11 cellular contexts compared by ENCODE assay signal in the genomic region with DNA sequence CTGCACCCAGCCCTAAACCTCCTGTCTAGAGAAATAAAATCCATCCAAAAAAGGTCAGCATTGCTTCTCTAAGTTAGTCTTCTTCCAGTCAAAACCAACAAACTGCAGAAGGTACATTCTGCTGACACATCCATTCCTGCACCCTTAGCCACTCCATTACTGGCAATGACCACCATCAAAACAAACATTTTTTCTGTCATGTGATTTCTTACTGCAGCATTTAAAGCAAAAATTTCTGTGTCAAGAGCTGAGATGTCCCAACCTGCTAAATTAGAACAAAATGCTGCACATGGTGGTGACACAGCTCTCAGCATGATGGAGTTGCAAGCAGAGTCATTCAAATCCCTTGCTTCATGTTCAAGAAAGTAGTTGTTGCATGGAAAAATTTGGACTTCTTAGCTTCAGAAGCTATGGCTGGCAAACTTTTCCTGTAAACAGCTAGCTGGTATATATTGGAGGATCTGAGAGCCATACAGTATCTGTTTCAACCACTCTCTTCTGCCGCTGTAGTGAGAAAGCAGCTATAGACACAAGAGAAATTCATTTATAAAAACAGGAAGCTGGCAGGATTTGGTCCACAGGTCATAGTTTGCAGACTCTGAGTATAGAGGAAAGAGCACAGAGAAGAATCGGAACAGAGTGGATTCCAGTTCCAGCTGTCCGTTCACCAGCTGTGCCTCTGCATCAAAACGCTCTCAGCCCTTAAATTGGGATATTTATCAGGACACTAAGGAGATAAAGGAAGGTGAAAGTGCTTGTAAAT. TPM values are rescaled to one million over a fixed set of nuclear protein-coding genes. Genes with fewer than 3 reads are reported as not detected.
A peak's percentile ranks its signal among the peaks of the same experiment; 100 is the strongest.
DNase-seq lines count a peak whose midpoint lies in the region; ATAC-seq and TF ChIP-seq lines count a peak whose summit lies in the region.
"Had no signal": no experiment of that assay in that cellular context is flagged by ENCODE, and none has a peak within 500 bp of the region (broad histone marks: within the 10 kb centered on the region; RNA-seq: fewer than 3 reads in every experiment).

No MANE protein-coding gene starts in this region.

- peaks cover 6% of the 10 kb centered on the region for H3K36me3 Mint-ChIP-seq in chondrocyte (ENCODE audit: low read depth)

- no peaks in the 10 kb centered on the region for H3K27me3 ChIP-seq in spleen (replicated peaks in 1 of 7)
- H3K27me3 ChIP-seq: gastrocnemius medialis had no signal

- peaks cover 0 to 51% (median 12%) of the 10 kb centered on the region in 6 donors for H3K36me3 ChIP-seq in spleen
- H3K36me3 ChIP-seq: gastrocnemius medialis had no signal

- peak overlapping the region in 2 of 8 donors; percentile 14 to 50 for H3K4me3 ChIP-seq in spleen
- H3K4me3 ChIP-seq: gastrocnemius medialis had no signal

- H3K27ac Mint-ChIP-seq in chondrocyte (ENCODE audit: unreplicated experiment) = peak overlapping the region; percentile 90

- TF ChIP-seq CTCF in chondrocyte (IDR thresholded peaks at IDR 0.05) = no peak
- no peak for TF ChIP-seq CTCF in spleen (IDR thresholded peaks at IDR 0.05 in 8 of 11, conservative IDR thresholded peaks at IDR 0.05 in 3 of 11)

- peak overlapping the region in 7 of 8 donors; percentile 53 to 95 (median 63) for H3K27ac ChIP-seq in spleen
- H3K27ac ChIP-seq: gastrocnemius medialis, HL-60 had no signal

- DNase-seq in chondrocyte (ENCODE audit: low spot score) (no peak), spleen (no peak), SHP77 treated with DMSO at 0.1 percent for 48 hours (lab: John Stamatoyannopoulos, UW) (no peak), NCI-H146 treated with DMSO at 0.1 percent for 48 hours (lab: John Stamatoyannopoulos, UW; ENCODE audit: unreplicated experiment) (no peak), NCI-H748 treated with DMSO at 0.1 percent for 48 hours (lab: John Stamatoyannopoulos, UW) (no peak)
- no peak for DNase-seq in activated CD4-positive, CD25-positive, alpha-beta regulatory T cell treated with anti-CD3 and anti-CD28 coated beads, Interleukin-2, amount 50 U/mL, for 72 hours
- DNase-seq: gastrocnemius medialis, T-helper 9 cell had no signal

- H3K4me3 Mint-ChIP-seq in chondrocyte (ENCODE audit: unreplicated experiment) = peak overlapping the region; percentile 5

- no peaks in the 10 kb centered on the region for H3K9me3 Mint-ChIP-seq in chondrocyte (ENCODE audit: low read depth)

- no peak for TF ChIP-seq POLR2A in spleen (IDR thresholded peaks at IDR 0.05)

- peaks cover 5 to 69% (median 53%) of the 10 kb centered on the region in 6 donors for H3K4me1 ChIP-seq in spleen
- H3K4me1 ChIP-seq: gastrocnemius medialis had no signal

- H3K27me3 Mint-ChIP-seq in chondrocyte (ENCODE audit: low read depth) = no peaks in the 10 kb centered on the region

- 19 to 29% (median 19%) methylated on average over 4 of the region's 4 CpGs for WGBS in spleen, 5 donors

- H3K4me1 Mint-ChIP-seq in chondrocyte (ENCODE audit: low read depth) = peaks cover 40% of the 10 kb centered on the region

- no peaks in the 10 kb centered on the region for H3K9me3 ChIP-seq in spleen
- H3K9me3 ChIP-seq: gastrocnemius medialis had no signal

- ATAC-seq in GM18909 (IDR thresholded peaks at IDR 0.05; ENCODE audit: poor library complexity, unreplicated experiment) = peak; percentile 71
- ATAC-seq in HG03039 (IDR thresholded peaks at IDR 0.05; ENCODE audit: unreplicated experiment) = peak; percentile 52

- intact Hi-C loops in spleen (cut with DNase I; ENCODE audit: low total_unique reads) = no loop called here

RNA-seq across cellular contexts. Expression of a gene that starts 17.4 kb away (rescaled TPM):
- total RNA-seq in chondrocyte = 1.5 to 3.5 TPM (median 2.0 TPM) in 3 replicates
- 10 to 100 TPM; 40.0 to 77.2 (median 51.7) TPM for total RNA-seq in spleen
- polyA plus RNA-seq in spleen = 10 to 100 TPM; 28.9 to 47.9 (median 32.3) TPM
